1 cellular context compared by ENCODE assay signal in genomic region chr13:113404723-113405471, GRCh38.
TF ChIP-seq lines count a peak whose summit lies in the region.

No MANE protein-coding gene starts in this region.

TF ChIP-seq in GM23338, 12 proteins besides CTCF, POLR2A, EP300 and RAD21 (continued from another document):
- no peak for TF ChIP-seq ZNF462 (CRISPR knock-in tag; IDR thresholded peaks at IDR 0.05)
- no peak for TF ChIP-seq NANOG (IDR thresholded peaks at IDR 0.05; ENCODE audit: borderline replicate concordance)
- TF ChIP-seq EZH2phosphoT487 (IDR thresholded peaks at IDR 0.05; ENCODE audit: unreplicated experiment), result no peak
- no peak for TF ChIP-seq EZH2 (IDR thresholded peaks at IDR 0.05; ENCODE audit: low read depth, unreplicated experiment)
- no peak for TF ChIP-seq ZNF114 (CRISPR knock-in tag; IDR thresholded peaks at IDR 0.05)
- no peak for TF ChIP-seq CREB1 (CRISPR knock-in tag; IDR thresholded peaks at IDR 0.05; ENCODE audit: low read depth)
- no peak for TF ChIP-seq JUNB (IDR thresholded peaks at IDR 0.05; ENCODE audit: unreplicated experiment)
- no peak for TF ChIP-seq STAT1 (IDR thresholded peaks at IDR 0.05; ENCODE audit: unreplicated experiment)
- TF ChIP-seq REST (IDR thresholded peaks at IDR 0.05; ENCODE audit: unreplicated experiment), result no peak
- no peak for TF ChIP-seq ETS1 (IDR thresholded peaks at IDR 0.05)
